ENCODE assay signal across 18 cellular contexts in genomic region chr10:8975535-8975934, GRCh38.
DNase-seq lines count a peak whose midpoint lies in the region; ATAC-seq, FAIRE-seq and TF ChIP-seq lines count a peak whose summit lies in the region.
"Had no signal": no experiment of that assay in that cellular context is flagged by ENCODE, and none has a peak within 500 bp of the region (broad histone marks: within the 10 kb centered on the region; RNA-seq: fewer than 3 reads in every experiment).

No MANE protein-coding gene starts in this region.

- H3K9me3 Mint-ChIP-seq in endodermal cell, result no peaks in the 10 kb centered on the region

- TF ChIP-seq CTCF in HEK293 (tag by site-specific recombination; IDR thresholded peaks at IDR 0.05), result no peak
- no peak for TF ChIP-seq CTCF in RWPE1 (conservative IDR thresholded peaks at IDR 0.05; ENCODE audit: low read depth)
- no peak for TF ChIP-seq CTCF in endodermal cell (conservative IDR thresholded peaks at IDR 0.05)
- no peak for TF ChIP-seq CTCF in kidney (IDR thresholded peaks at IDR 0.05; ENCODE audit: borderline replicate concordance, extremely low read depth, insufficient read depth)

- FAIRE-seq in kidney (lab: Jason Lieb, UNC), result no peak

- no peak overlapping the region for H3K27ac ChIP-seq in HEK293 (ENCODE audit: extremely low read depth, low read depth, low read length)
- H3K27ac ChIP-seq in RWPE1, result no peak overlapping the region
- H3K27ac ChIP-seq in endodermal cell (ENCODE audit: low read depth, low read length), result no peak overlapping the region
- H3K27ac ChIP-seq in kidney (ENCODE audit: low read depth in 2 of 2, low read length in 2 of 2), result no peak overlapping the region
- H3K27ac ChIP-seq: HL-60, Peyer's patch had no signal

- H3K9me3 ChIP-seq in HEK293 (ENCODE audit: control insufficient read depth, insufficient read depth, low read depth, low read length), result no peaks in the 10 kb centered on the region
- no peaks in the 10 kb centered on the region for H3K9me3 ChIP-seq in endodermal cell (ENCODE audit: control insufficient read depth, low read length)
- H3K9me3 ChIP-seq in kidney (ENCODE audit: control insufficient read depth in 1 of 2, low read length in 2 of 2), result no peaks in the 10 kb centered on the region
- H3K9me3 ChIP-seq: Peyer's patch had no signal

- intact Hi-C loops in kidney (cut with DNase I), result no loop called here

- no peak for ATAC-seq in GM18861 (IDR thresholded peaks at IDR 0.05; ENCODE audit: unreplicated experiment)

- 80 to 100% methylated on average over 1 to 4 of the region's 4 CpGs for WGBS in endodermal cell (ENCODE audit: insufficient coverage in 1 of 2, insufficient read length in 1 of 2), 2 experiments

- H3K4me1 ChIP-seq in HEK293 (ENCODE audit: control insufficient read depth, insufficient read depth, low read length) (peaks cover 4% of the 10 kb centered on the region; the same call in 1 of the 2 replicates), endodermal cell (ENCODE audit: control insufficient read depth, insufficient read depth, low read length) (peaks cover 6% of the 10 kb centered on the region), kidney (ENCODE audit: control insufficient read depth in 1 of 2, insufficient read depth in 1 of 2, low read depth in 1 of 2, low read length in 2 of 2) (no peaks in the 10 kb centered on the region)
- H3K4me1 ChIP-seq: Peyer's patch had no signal

- CTCF ChIA-PET in HEK293 (lab: Yijun Ruan, JAX), result interaction anchor here (0.7 kb wide), 1 partner anchor 197 kb away, joined by 3 read pairs; no protein-coding TSS in a partner anchor
- CTCF ChIA-PET in RWPE1 (lab: Yijun Ruan, JAX), result no interaction called here

- H3K27ac Mint-ChIP-seq in endodermal cell, result peak overlapping the region; percentile 52
- H3K27ac Mint-ChIP-seq: CD4-positive, CD25-positive, alpha-beta regulatory T cell had no signal

- H3K9ac ChIP-seq in endodermal cell (ENCODE audit: extremely low read depth, low read length, poor library complexity, severe bottlenecking), result peak overlapping the region; percentile 17
- H3K9ac ChIP-seq in kidney (ENCODE audit: low read length in 2 of 2), result no peak overlapping the region

- peaks cover 13% of the 10 kb centered on the region for H3K27me3 Mint-ChIP-seq in endodermal cell (ENCODE audit: insufficient read depth)
- H3K27me3 Mint-ChIP-seq: CD4-positive, CD25-positive, alpha-beta regulatory T cell had no signal

- POLR2A ChIA-PET in HEK293 (lab: Yijun Ruan, JAX) (no interaction called here), RWPE1 (lab: Yijun Ruan, JAX; ENCODE audit: low non-redundant PET) (no interaction called here)

- DNase-seq in RWPE1 (ENCODE audit: low spot score) (peak; percentile 41), endodermal cell (peak; percentile 49), islet precursor cell (peak; percentile 54), kidney (no peak), NCI-H510A treated with DMSO at 0.1 percent for 48 hours (lab: John Stamatoyannopoulos, UW) (no peak)
- DNase-seq: CD4-positive, CD25-positive, alpha-beta regulatory T cell; COR-L47; DMS79; HCEC 1CT; KBM-7; NCI-H1092 treated with DMSO at 0.1 percent for 48 hours; NCI-H1436 treated with DMSO at 0.1 percent for 48 hours; NCI-H1930; Peyer's patch; Right ventricle myocardium superior had no signal

- H3K4me3 Mint-ChIP-seq in endodermal cell, result no peak overlapping the region
- H3K4me3 Mint-ChIP-seq: CD4-positive, CD25-positive, alpha-beta regulatory T cell had no signal

- H3K4me1 Mint-ChIP-seq in endodermal cell, result peaks cover 11% of the 10 kb centered on the region
- H3K4me1 Mint-ChIP-seq: CD4-positive, CD25-positive, alpha-beta regulatory T cell had no signal

- no peaks in the 10 kb centered on the region for H3K36me3 ChIP-seq in HEK293 (ENCODE audit: control insufficient read depth in 2 of 2, insufficient read depth in 1 of 2, low read length in 2 of 2)
- no peaks in the 10 kb centered on the region for H3K36me3 ChIP-seq in endodermal cell (ENCODE audit: control insufficient read depth, insufficient read depth, low read length)
- H3K36me3 ChIP-seq in kidney (ENCODE audit: control insufficient read depth in 1 of 2, insufficient read depth in 2 of 2, low read length in 2 of 2), result no peaks in the 10 kb centered on the region
- H3K36me3 ChIP-seq: Peyer's patch had no signal

- H3K4me3 ChIP-seq in HEK293 (ENCODE audit: low read depth, low read length), result no peak overlapping the region
- peak overlapping the region; percentile 47 for H3K4me3 ChIP-seq in endodermal cell (ENCODE audit: low read length)
- H3K4me3 ChIP-seq in kidney (ENCODE audit: low read length in 2 of 2), result no peak overlapping the region
- H3K4me3 ChIP-seq: Peyer's patch had no signal

- H3K36me3 Mint-ChIP-seq in endodermal cell (ENCODE audit: low read depth), result no peaks in the 10 kb centered on the region
- H3K36me3 Mint-ChIP-seq: CD4-positive, CD25-positive, alpha-beta regulatory T cell had no signal

- H3K27me3 ChIP-seq in endodermal cell (ENCODE audit: control insufficient read depth, insufficient read depth, low read length, poor library complexity, severe bottlenecking), result peaks cover 42% of the 10 kb centered on the region
- H3K27me3 ChIP-seq: Peyer's patch had no signal

TF ChIP-seq in HEK293, 187 proteins besides CTCF, POLR2A, EP300 and RAD21 (continues in another document):
- TF ChIP-seq ZNF529 (tag by site-specific recombination; IDR thresholded peaks at IDR 0.05; ENCODE audit: insufficient replicate concordance) (no peak), AEBP2 (tag by site-specific recombination; IDR thresholded peaks at IDR 0.05; ENCODE audit: borderline replicate concordance) (no peak), ZNF670 (tag by site-specific recombination; IDR thresholded peaks at IDR 0.05; ENCODE audit: low read depth) (no peak), ZNF510 (tag by site-specific recombination; IDR thresholded peaks at IDR 0.05; ENCODE audit: insufficient replicate concordance) (no peak), ZNF24 (tag by site-specific recombination; IDR thresholded peaks at IDR 0.05) (no peak), SCRT1 (tag by site-specific recombination; IDR thresholded peaks at IDR 0.05; ENCODE audit: borderline replicate concordance) (0 out of 2 replicates have a peak, but pooled peaks have one; percentile 9), PRDM2 (tag by site-specific recombination; IDR thresholded peaks at IDR 0.05; ENCODE audit: borderline replicate concordance) (no peak), SCRT2 (tag by site-specific recombination; IDR thresholded peaks at IDR 0.05) (peak; percentile 72)

Comparison
In these comparisons a context has a peak if more than half of its experiments do, and no peak if none do; other contexts are left out.
1. DNase-seq: peak in RWPE1 (single experiment), endodermal cell (single experiment) and islet precursor cell (single experiment); none in kidney (single experiment) and NCI-H510A treated with DMSO at 0.1 percent for 48 hours (single experiment).